24 cellular contexts compared by ENCODE assay signal in the genomic region with DNA sequence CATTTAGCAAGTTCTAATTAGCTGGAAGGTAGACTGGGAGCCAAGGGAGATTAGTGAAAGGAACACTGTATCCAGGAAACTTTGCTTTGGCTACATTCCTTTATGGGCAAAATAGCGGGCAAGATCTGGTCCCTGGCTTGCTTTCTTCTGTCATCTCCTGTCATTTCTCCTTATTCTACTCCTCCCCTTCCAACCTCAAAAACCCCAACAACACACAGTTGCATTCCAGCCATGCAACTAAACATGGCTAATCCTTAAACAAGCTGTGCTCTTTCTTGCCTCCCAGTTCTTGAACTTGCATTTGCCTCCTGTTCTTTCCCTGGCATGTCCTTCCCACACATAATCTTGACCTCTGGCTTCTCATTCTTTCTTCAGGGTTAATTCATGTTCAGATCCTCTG.
"Had no signal": no experiment of that assay in that cellular context is flagged by ENCODE, and none has a peak within 500 bp of the region (broad histone marks: within the 10 kb centered on the region; RNA-seq: fewer than 3 reads in every experiment).

No MANE protein-coding gene starts in this region.

- H3K4me3 Mint-ChIP-seq: activated CD4-positive, alpha-beta T cell treated with anti-CD3 and anti-CD28 coated beads, Interleukin-2, amount 10 ng/mL, durations not matched to agents 24 days and 14 days; activated CD8-positive, alpha-beta memory T cell treated with anti-CD3 and anti-CD28 coated beads, Interleukin-2, amount 10 ng/mL, durations not matched to agents 7 days and 5 days; activated naive CD8-positive, alpha-beta T cell treated with anti-CD3 and anti-CD28 coated beads, Interleukin-2, amount 50 U/mL, for 24 hours; activated T-cell treated with anti-CD3 and anti-CD28 coated beads, Interleukin-2, amount 50 U/mL, for 4 hours; T-helper 1 cell treated with Interleukin-12 subunit alpha and Interleukin-12 subunit beta and Interleukin-4 antibody, amounts not matched to agents 30 μg/mL and 1 μg/mL, for 36 hours; WTC11 had no signal

- DNase-seq: activated CD4-positive, alpha-beta T cell treated with anti-CD3 and anti-CD28 coated beads for 1 hour; activated CD4-positive, alpha-beta T cell treated with anti-CD3 and anti-CD28 coated beads, Interleukin-2, amount 10 ng/mL, durations not matched to agents 24 days and 14 days; activated CD4-positive, alpha-beta T cell treated with anti-CD3 and anti-CD28 coated beads, Interleukin-2, amount 50 U/mL, for 48 hours; activated CD8-positive, alpha-beta memory T cell treated with anti-CD3 and anti-CD28 coated beads, Interleukin-2, amount 10 ng/mL, durations not matched to agents 7 days and 5 days; activated effector memory CD4-positive, alpha-beta T cell treated with anti-CD3 and anti-CD28 coated beads, Interleukin-2, amount 50 U/mL, for 16 hours; activated naive CD4-positive, alpha-beta T cell treated with Interleukin-2 at 50 U/mL for 16 hours; activated naive CD8-positive, alpha-beta T cell treated with anti-CD3 and anti-CD28 coated beads, Interleukin-2, amount 50 U/mL, for 24 hours; activated T-cell treated with anti-CD3 and anti-CD28 coated beads, Interleukin-2, amount 50 U/mL, for 4 hours; caudate nucleus; KG1; NCI-H1092; NCI-H1417; NCI-H1930; NCI-H2171; NCI-H2227 treated with DMSO at 0.1 percent for 48 hours; NCI-H446 treated with DMSO at 0.1 percent for 48 hours; NCI-H524 treated with DMSO at 0.1 percent for 48 hours; NCI-H748 treated with DMSO at 0.1 percent for 48 hours; SJCRH30; SW 1271 had no signal

- H3K27ac ChIP-seq: breast epithelium, SJCRH30 had no signal

- H3K4me1 ChIP-seq: breast epithelium, SJCRH30 had no signal

- H3K9me3 ChIP-seq: breast epithelium, SJCRH30 had no signal

- H3K27ac Mint-ChIP-seq: activated CD4-positive, alpha-beta T cell treated with anti-CD3 and anti-CD28 coated beads, Interleukin-2, amount 10 ng/mL, durations not matched to agents 24 days and 14 days; activated CD8-positive, alpha-beta memory T cell treated with anti-CD3 and anti-CD28 coated beads, Interleukin-2, amount 10 ng/mL, durations not matched to agents 7 days and 5 days; activated naive CD4-positive, alpha-beta T cell treated with anti-CD3 and anti-CD28 coated beads, Interleukin-2, amount 50 U/mL, for 72 hours; activated naive CD8-positive, alpha-beta T cell treated with anti-CD3 and anti-CD28 coated beads, Interleukin-2, amount 50 U/mL, for 24 hours; T-helper 1 cell treated with Interleukin-12 subunit alpha and Interleukin-12 subunit beta and Interleukin-4 antibody, amounts not matched to agents 30 μg/mL and 1 μg/mL, for 36 hours; WTC11 had no signal

- H3K36me3 ChIP-seq: breast epithelium, SJCRH30 had no signal

- H3K36me3 Mint-ChIP-seq: activated CD8-positive, alpha-beta memory T cell treated with anti-CD3 and anti-CD28 coated beads, Interleukin-2, amount 10 ng/mL, durations not matched to agents 7 days and 5 days; activated naive CD4-positive, alpha-beta T cell treated with anti-CD3 and anti-CD28 coated beads, Interleukin-2, amount 50 U/mL, for 72 hours; WTC11 had no signal

- H3K27me3 ChIP-seq: breast epithelium, SJCRH30 had no signal

- H3K9me3 Mint-ChIP-seq: activated CD4-positive, alpha-beta T cell treated with anti-CD3 and anti-CD28 coated beads, Interleukin-2, amount 10 ng/mL, durations not matched to agents 24 days and 14 days; activated naive CD4-positive, alpha-beta T cell treated with anti-CD3 and anti-CD28 coated beads, Interleukin-2, amount 50 U/mL, for 72 hours; activated naive CD8-positive, alpha-beta T cell treated with anti-CD3 and anti-CD28 coated beads, Interleukin-2, amount 50 U/mL, for 24 hours; activated T-cell treated with anti-CD3 and anti-CD28 coated beads, Interleukin-2, amount 50 U/mL, for 4 hours; T-helper 1 cell treated with Interleukin-12 subunit alpha and Interleukin-12 subunit beta and Interleukin-4 antibody, amounts not matched to agents 30 μg/mL and 1 μg/mL, for 36 hours; WTC11 had no signal

- H3K4me3 ChIP-seq: breast epithelium, SJCRH30 had no signal
